8 cellular contexts compared by ENCODE assay signal in the genomic region with DNA sequence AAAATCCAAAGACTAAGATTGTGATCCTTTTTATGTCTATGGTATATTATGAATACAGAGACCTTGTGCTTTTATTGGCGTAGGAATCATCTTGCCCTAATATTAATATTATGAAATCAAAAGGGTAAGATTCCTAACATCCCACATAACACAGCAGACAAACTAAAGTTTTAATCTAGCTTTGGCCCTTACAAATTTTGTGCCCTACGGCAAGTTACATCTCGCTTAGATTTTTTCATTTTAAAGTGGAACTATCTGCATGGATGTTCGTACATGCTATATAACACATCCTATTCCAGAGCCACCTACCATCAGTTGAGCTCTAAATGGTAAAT. TPM values are rescaled to one million over a fixed set of nuclear protein-coding genes. Genes with fewer than 3 reads are reported as not detected.
DNase-seq lines count a peak whose midpoint lies in the region; ATAC-seq and TF ChIP-seq lines count a peak whose summit lies in the region.

No MANE protein-coding gene starts in this region.

- H3K79me2 ChIP-seq in mesendoderm (ENCODE audit: control insufficient read depth, insufficient read depth, low read length): peaks cover 43% of the 10 kb centered on the region

- H2AK5ac ChIP-seq in mesendoderm (ENCODE audit: low read length): no peak overlapping the region

- H3K36me3 ChIP-seq in heart left ventricle (peaks cover 0 to 9% (median 2%) of the 10 kb centered on the region in 9 donors), brain microvascular endothelial cell (replicated peaks) (peaks cover 4% of the 10 kb centered on the region), mesendoderm (ENCODE audit: control insufficient read depth, insufficient read depth, low read length) (no peaks in the 10 kb centered on the region), uterus (no peaks in the 10 kb centered on the region)

- no peak overlapping the region for H2BK120ac ChIP-seq in mesendoderm (ENCODE audit: low read depth, low read length)

- H3K4me1 ChIP-seq in heart left ventricle: peaks cover 0 to 45% (median 34%) of the 10 kb centered on the region in 12 donors
- H3K4me1 ChIP-seq in mesendoderm (ENCODE audit: control insufficient read depth, low read depth, low read length): peaks cover 5% of the 10 kb centered on the region
- H3K4me1 ChIP-seq in uterus: peaks cover 4 to 5% of the 10 kb centered on the region in 2 donors

- WGBS in heart left ventricle, 4 donors: 2 to 4% (median 3%) methylated on average over 4 of the region's 4 CpGs
- WGBS in mesendoderm (ENCODE audit: extremely low coverage, insufficient coverage, low lambda C conversion rate): no CpG with 5 or more reads among the region's 4 CpGs

- in situ Hi-C loops in brain microvascular endothelial cell (cut with HindIII; ENCODE audit: low pct_ligation_motif_present, low sequenced_read_pairs): no loop called here

- no peaks in the 10 kb centered on the region for H3K27me3 ChIP-seq in heart left ventricle
- no peaks in the 10 kb centered on the region for H3K27me3 ChIP-seq in brain microvascular endothelial cell (replicated peaks)
- no peaks in the 10 kb centered on the region for H3K27me3 ChIP-seq in mesendoderm (ENCODE audit: insufficient read depth, low read length, poor library complexity)
- H3K27me3 ChIP-seq in uterus: no peaks in the 10 kb centered on the region

- H3K4me3 ChIP-seq in heart left ventricle (peak overlapping the region; percentile 44 to 97 (median 84)), brain microvascular endothelial cell (ENCODE audit: low read depth, low read length) (peak overlapping the region; percentile 91), mesendoderm (ENCODE audit: low read length) (peak overlapping the region; percentile 84), uterus (peak overlapping the region; percentile 81 to 88)

- no peak overlapping the region for H3K23ac ChIP-seq in mesendoderm (ENCODE audit: low read length)

- no peak for TF ChIP-seq POLR2A in heart left ventricle (IDR thresholded peaks at IDR 0.05)
- TF ChIP-seq POLR2A in uterus (IDR thresholded peaks at IDR 0.05): no peak

- no peaks in the 10 kb centered on the region for H3K9me3 ChIP-seq in heart left ventricle
- no peaks in the 10 kb centered on the region for H3K9me3 ChIP-seq in uterus

- H2BK15ac ChIP-seq in mesendoderm (replicated peaks; ENCODE audit: low read depth): no peak overlapping the region

- ATAC-seq in heart left ventricle: no peak
- no peak for ATAC-seq in Right ventricle myocardium inferior
- ATAC-seq in HG03432 (IDR thresholded peaks at IDR 0.05; ENCODE audit: unreplicated experiment): no peak

- peak overlapping the region; percentile 93 to 99 (median 98) for H3K27ac ChIP-seq in heart left ventricle
- H3K27ac ChIP-seq in brain microvascular endothelial cell: peak overlapping the region; percentile 96
- H3K27ac ChIP-seq in mesendoderm (ENCODE audit: low read depth, low read length): peak overlapping the region; percentile 91
- H3K27ac ChIP-seq in uterus: peak overlapping the region; percentile 95 to 98

- peak overlapping the region; percentile 90 for H3K9ac ChIP-seq in mesendoderm (ENCODE audit: low read length)

- H3K79me1 ChIP-seq in mesendoderm (ENCODE audit: low read length): peaks cover 10% of the 10 kb centered on the region

- intact Hi-C loops in heart left ventricle (cut with DNase I): loop anchor here in 1 of 10 donors (10.0 kb wide), 3 partner anchors 106 to 946 kb away; partner anchors contain the start of gene TAS2R46
- intact Hi-C loops in Right ventricle myocardium inferior (cut with DNase I): loop anchor here (5.0 kb wide), 2 partner anchors 203 to 958 kb away; partner anchors contain the start of gene GABARAPL1
- intact Hi-C loops in uterus (cut with DNase I; ENCODE audit: low total_unique reads): no loop called here

- H3K56ac ChIP-seq in mesendoderm (ENCODE audit: low read length): peak overlapping the region; percentile 58

- no peak overlapping the region for H4K8ac ChIP-seq in mesendoderm (ENCODE audit: low read depth, low read length)

- no peak overlapping the region for H3K4ac ChIP-seq in mesendoderm (ENCODE audit: low read depth, low read length)

- DNase-seq in heart left ventricle: no peak
- no peak for DNase-seq in Right ventricle myocardium inferior (ENCODE audit: missing footprints)
- DNase-seq in brain microvascular endothelial cell: no peak
- no peak for DNase-seq in mesendoderm
- DNase-seq in uterus: no peak
- no peak for DNase-seq in NCI-H1436 (lab: John Stamatoyannopoulos, UW)
- DNase-seq in COLO829 (ENCODE audit: low spot score): no peak

- H3K18ac ChIP-seq in mesendoderm (ENCODE audit: low read length): no peak overlapping the region

- TF ChIP-seq CTCF in heart left ventricle (IDR thresholded peaks at IDR 0.05) (no peak), brain microvascular endothelial cell (IDR thresholded peaks at IDR 0.05; ENCODE audit: low read depth, low read length, missing control alignments) (no peak), uterus (IDR thresholded peaks at IDR 0.05) (no peak)

- H2BK5ac ChIP-seq in mesendoderm (ENCODE audit: low read length): no peak overlapping the region

- peak overlapping the region; percentile 19 for H3K4me2 ChIP-seq in mesendoderm (ENCODE audit: low read length)

- no peak overlapping the region for H4K5ac ChIP-seq in mesendoderm (ENCODE audit: low read length)

RNA-seq across cellular contexts. Expression of gene SMIM10L1, which starts 0.2 kb away (rescaled TPM):
- total RNA-seq in heart left ventricle (10 to 100 TPM; 13.0 to 24.5 (median 16.9) TPM), Right ventricle myocardium inferior (14.6 TPM), uterus (1 to 10 TPM; 3.6 to 7.5 (median 7.1) TPM)
- polyA plus RNA-seq in heart left ventricle: 10 to 100 TPM; 12.9 to 23.7 TPM
- 19.4 TPM for polyA plus RNA-seq in mesendoderm (2013, experiment 1 of 2)
- polyA plus RNA-seq in mesendoderm (2013, experiment 2 of 2): 19.7 TPM

RNA-seq across cellular contexts. Expression of gene TAS2R42, which starts 16.0 kb away (rescaled TPM):
- total RNA-seq in heart left ventricle (not detected), Right ventricle myocardium inferior (not detected), uterus (not detected)
- polyA plus RNA-seq in heart left ventricle: not detected
- not detected for polyA plus RNA-seq in mesendoderm (2013, experiment 1 of 2)
- not detected for polyA plus RNA-seq in mesendoderm (2013, experiment 2 of 2)

RNA-seq across cellular contexts. Expression of gene TAS2R30, which starts 36.3 kb away (rescaled TPM):
- total RNA-seq in heart left ventricle (1 to 10 TPM in 4 of 9 donors, under 1 TPM in 5; 0.47 to 1.5 (median 0.82) TPM), Right ventricle myocardium inferior (0.27 TPM), uterus (10 to 100 TPM in 2 of 4 donors, 1 to 10 TPM in 1, not detected in 1; 9.4 to 34.9 (median 14.9) TPM)
- under 1 TPM in 1 of 2 donors, not detected in 1; 0.15 TPM for polyA plus RNA-seq in heart left ventricle
- not detected for polyA plus RNA-seq in mesendoderm (2013, experiment 1 of 2)
- not detected for polyA plus RNA-seq in mesendoderm (2013, experiment 2 of 2)
